ENCODE assay signal across 12 cellular contexts in the genomic region with DNA sequence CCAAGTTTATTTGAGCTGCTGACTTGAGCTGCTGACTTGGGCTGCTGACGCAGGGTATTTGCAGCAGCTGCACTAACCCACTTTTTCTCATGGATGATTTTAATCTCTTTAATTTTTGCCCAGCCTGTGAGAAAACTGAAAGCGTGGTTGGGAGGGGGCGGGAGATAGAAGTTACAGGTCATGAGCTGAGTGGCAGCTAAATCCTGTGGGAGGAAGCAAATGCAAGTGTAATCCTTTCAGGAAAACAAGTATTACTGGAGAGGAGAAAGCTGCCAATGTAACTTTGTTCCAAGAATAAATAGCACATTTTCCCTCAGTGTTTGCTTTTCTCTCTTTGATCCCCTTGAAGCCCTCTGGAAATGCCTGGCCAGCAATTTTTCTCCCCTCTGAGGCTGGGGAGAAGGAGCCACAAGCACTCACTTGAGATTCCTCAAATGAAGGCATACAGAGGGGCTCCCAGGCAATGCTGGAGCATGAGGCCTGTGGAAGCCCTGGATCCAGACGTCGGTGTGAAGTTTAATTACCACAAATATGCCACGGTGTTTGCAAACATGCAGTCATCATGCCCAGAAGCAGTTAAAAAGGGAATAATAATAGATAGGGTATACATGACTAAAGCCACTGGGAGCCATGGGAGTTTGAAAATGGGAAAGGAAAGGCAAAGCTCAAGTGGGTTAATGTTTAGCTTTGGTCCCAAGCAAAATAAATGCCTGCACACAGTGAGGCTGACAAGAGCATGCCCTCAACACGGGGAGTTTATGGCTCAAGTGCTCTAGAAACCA. TPM values are rescaled to one million over a fixed set of nuclear protein-coding genes. Genes with fewer than 3 reads are reported as not detected.
DNase-seq lines count a peak whose midpoint lies in the region; ATAC-seq and TF ChIP-seq lines count a peak whose summit lies in the region.
"Had no signal": no experiment of that assay in that cellular context is flagged by ENCODE, and none has a peak within 500 bp of the region (broad histone marks: within the 10 kb centered on the region; RNA-seq: fewer than 3 reads in every experiment).

No MANE protein-coding gene starts in this region.

- ATAC-seq in left lobe of liver (peak; percentile 88), HG03457 (IDR thresholded peaks at IDR 0.05; ENCODE audit: unreplicated experiment) (no peak)
- ATAC-seq: effector memory CD8-positive, alpha-beta T cell had no signal

- CTCF ChIA-PET in GM10248 (lab: Yijun Ruan, JAX) = interaction anchor here (1.2 to 1.7 kb wide), 2 partner anchors 10 to 12 kb away, joined by 3 read pairs; partner anchors contain the start of gene EVA1A
- CTCF ChIA-PET in activated naive CD4-positive, alpha-beta T cell treated with anti-CD3 and anti-CD28 coated beads for 36 hours (lab: Charles Lee) = interaction anchor here (0.6 kb wide), 1 partner anchor 371 kb away, joined by 3 read pairs; no protein-coding TSS in a partner anchor

- H3K4me3 ChIP-seq in astrocyte of the spinal cord (ENCODE audit: low read depth, low read length) = no peak overlapping the region
- H3K4me3 ChIP-seq: tibial nerve had no signal

- H3K4me1 Mint-ChIP-seq in activated naive CD4-positive, alpha-beta T cell treated with anti-CD3 and anti-CD28 coated beads for 36 hours (ENCODE audit: low read depth) = peaks cover 4% of the 10 kb centered on the region

- H3K27ac Mint-ChIP-seq in activated naive CD4-positive, alpha-beta T cell treated with anti-CD3 and anti-CD28 coated beads for 36 hours = no peak overlapping the region
- H3K27ac Mint-ChIP-seq: effector memory CD8-positive, alpha-beta T cell had no signal

- no peak for TF ChIP-seq CTCF in astrocyte of the spinal cord (IDR thresholded peaks at IDR 0.05; ENCODE audit: low read depth, low read length)
- TF ChIP-seq CTCF in GM10248 (IDR thresholded peaks at IDR 0.05; ENCODE audit: control extremely low read depth, extremely low read depth, low read depth, missing control alignments) = no peak

- no peaks in the 10 kb centered on the region for H3K36me3 Mint-ChIP-seq in activated naive CD4-positive, alpha-beta T cell treated with anti-CD3 and anti-CD28 coated beads for 36 hours (ENCODE audit: low read depth)

- intact Hi-C loops in activated naive CD4-positive, alpha-beta T cell treated with anti-CD3 and anti-CD28 coated beads for 36 hours (cut with micrococcal nuclease) = no loop called here

- no peak overlapping the region for H3K4me3 Mint-ChIP-seq in activated naive CD4-positive, alpha-beta T cell treated with anti-CD3 and anti-CD28 coated beads for 36 hours
- H3K4me3 Mint-ChIP-seq: effector memory CD8-positive, alpha-beta T cell had no signal

- DNase-seq in HK-2 (ENCODE audit: unreplicated experiment) (peak; percentile 76), astrocyte of the spinal cord (ENCODE audit: low read depth, low spot score) (peak; percentile 34), left lobe of liver (ENCODE audit: low spot score) (peak; percentile 67), stromal cell of bone marrow (ENCODE audit: low read depth) (peak; percentile 75), HuH-7 (ENCODE audit: low spot score) (no peak), GM10248 (ENCODE audit: extremely low spot score) (no peak)
- DNase-seq in activated naive CD4-positive, alpha-beta T cell treated with anti-CD3 and anti-CD28 coated beads for 36 hours = no peak
- DNase-seq: effector memory CD8-positive, alpha-beta T cell; KBM-7; NCI-H748 treated with DMSO at 0.1 percent for 48 hours had no signal

- in situ Hi-C loops in astrocyte of the spinal cord (cut with HindIII; ENCODE audit: low sequenced_read_pairs) = no loop called here

- H3K27me3 Mint-ChIP-seq in activated naive CD4-positive, alpha-beta T cell treated with anti-CD3 and anti-CD28 coated beads for 36 hours (ENCODE audit: low read depth) = peaks cover 29% of the 10 kb centered on the region

- H3K9me3 Mint-ChIP-seq in activated naive CD4-positive, alpha-beta T cell treated with anti-CD3 and anti-CD28 coated beads for 36 hours = no peaks in the 10 kb centered on the region

- POLR2A ChIA-PET in GM10248 (lab: Yijun Ruan, JAX) = no interaction called here

RNA-seq across cellular contexts. Expression of gene EVA1A, which starts 10.4 kb away (rescaled TPM):
- total RNA-seq in left lobe of liver = 84.3 TPM
- total RNA-seq in activated naive CD4-positive, alpha-beta T cell treated with anti-CD3 and anti-CD28 coated beads for 36 hours = not detected

Comparison
In these comparisons a context has a peak if more than half of its experiments do, and no peak if none do; other contexts are left out.
1. DNase-seq: peak in HK-2 (single experiment), astrocyte of the spinal cord (single experiment), left lobe of liver (single experiment) and stromal cell of bone marrow (single experiment); none in HuH-7 (single experiment), GM10248 (single experiment) and activated naive CD4-positive, alpha-beta T cell treated with anti-CD3 and anti-CD28 coated beads for 36 hours (single experiment).
2. RNA of gene EVA1A, which starts 10.4 kb away (total RNA-seq): 84.3 TPM in left lobe of liver (single experiment); not detected in activated naive CD4-positive, alpha-beta T cell treated with anti-CD3 and anti-CD28 coated beads for 36 hours; every median in the first group is over 10 times any median in the second.